ENCODE assay signal across 24 cellular contexts in the genomic region with DNA sequence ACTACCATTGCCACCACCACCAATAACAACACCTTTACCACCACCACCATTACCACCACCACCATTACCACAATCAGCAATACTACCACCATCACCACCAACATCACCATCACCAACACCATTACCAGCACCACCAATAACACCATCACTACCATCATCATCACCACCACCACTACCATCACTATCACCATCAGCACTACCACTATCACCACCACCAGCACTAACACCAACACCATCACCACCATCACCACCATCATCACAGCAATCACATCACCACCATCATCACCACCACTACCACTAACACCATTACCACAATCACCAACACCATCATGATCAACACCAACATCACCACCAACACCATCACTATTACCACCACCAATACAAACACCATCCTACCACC.
"Had no signal": no experiment of that assay in that cellular context is flagged by ENCODE, and none has a peak within 500 bp of the region (broad histone marks: within the 10 kb centered on the region; RNA-seq: fewer than 3 reads in every experiment).

No MANE protein-coding gene starts in this region.

- H3K27me3 ChIP-seq: brain microvascular endothelial cell, SJCRH30 had no signal

- H3K27me3 Mint-ChIP-seq: activated naive CD4-positive, alpha-beta T cell treated with anti-CD3 and anti-CD28 coated beads, Interleukin-2, amount 10 ng/mL, durations not matched to agents 7 days and 5 days; activated naive CD8-positive, alpha-beta T cell had no signal

- ATAC-seq: Panc1 had no signal

- H3K36me3 Mint-ChIP-seq: activated naive CD4-positive, alpha-beta T cell treated with anti-CD3 and anti-CD28 coated beads, Interleukin-2, amount 10 ng/mL, durations not matched to agents 7 days and 5 days; activated naive CD8-positive, alpha-beta T cell had no signal

- DNase-seq: activated CD4-positive, alpha-beta memory T cell treated with anti-CD3 and anti-CD28 coated beads, Interleukin-2, amount 10 ng/mL, durations not matched to agents 7 days and 5 days; activated CD4-positive, alpha-beta T cell treated with anti-CD3 and anti-CD28 coated beads for 1 hour; activated CD4-positive, alpha-beta T cell treated with anti-CD3 and anti-CD28 coated beads for 48 hours; activated CD4-positive, CD25-positive, alpha-beta regulatory T cell; activated naive CD4-positive, alpha-beta T cell treated with anti-CD3 and anti-CD28 coated beads, Interleukin-2, amount 10 ng/mL, durations not matched to agents 7 days and 5 days; activated T-cell treated with anti-CD3 and anti-CD28 coated beads, Interleukin-2, amount 50 U/mL, for 24 hours; amniotic stem cell; aorta; brain microvascular endothelial cell; central memory CD4-positive, alpha-beta T cell; NCI-H1105; NCI-H1417 treated with DMSO at 0.1 percent for 48 hours; NCI-H187 treated with DMSO at 0.1 percent for 48 hours; NCI-H2081; NCI-H345; NCI-H524 treated with DMSO at 0.1 percent for 48 hours; SHP77; SJCRH30; T1000; WERI-Rb-1 had no signal

- H3K4me3 ChIP-seq: SJCRH30, SK-N-MC had no signal

- H3K27ac ChIP-seq: brain microvascular endothelial cell, SJCRH30, SK-N-MC, WERI-Rb-1 had no signal

- H3K4me1 Mint-ChIP-seq: activated CD4-positive, alpha-beta memory T cell treated with anti-CD3 and anti-CD28 coated beads, Interleukin-2, amount 10 ng/mL, durations not matched to agents 7 days and 5 days; activated naive CD4-positive, alpha-beta T cell treated with anti-CD3 and anti-CD28 coated beads, Interleukin-2, amount 10 ng/mL, durations not matched to agents 7 days and 5 days had no signal

- H3K4me1 ChIP-seq: SJCRH30 had no signal

- H3K4me3 Mint-ChIP-seq: activated CD4-positive, alpha-beta memory T cell treated with anti-CD3 and anti-CD28 coated beads, Interleukin-2, amount 10 ng/mL, durations not matched to agents 7 days and 5 days; activated naive CD4-positive, alpha-beta T cell treated with anti-CD3 and anti-CD28 coated beads, Interleukin-2, amount 10 ng/mL, durations not matched to agents 7 days and 5 days; activated naive CD8-positive, alpha-beta T cell; activated T-cell treated with anti-CD3 and anti-CD28 coated beads, Interleukin-2, amount 50 U/mL, for 24 hours had no signal

- H3K9me3 Mint-ChIP-seq: activated CD4-positive, alpha-beta memory T cell treated with anti-CD3 and anti-CD28 coated beads, Interleukin-2, amount 10 ng/mL, durations not matched to agents 7 days and 5 days; activated naive CD4-positive, alpha-beta T cell treated with anti-CD3 and anti-CD28 coated beads, Interleukin-2, amount 10 ng/mL, durations not matched to agents 7 days and 5 days; activated T-cell treated with anti-CD3 and anti-CD28 coated beads, Interleukin-2, amount 50 U/mL, for 24 hours; activated T-helper 2 cell treated with anti-CD3 and anti-CD28 coated beads, Interferon-gamma antibody, Interleukin-2, Interleukin-4, amounts not matched to agents 10 μg/mL and 5 μg/mL and 100 μg/mL, durations not matched to agents 14 hours and 24 hours and 36 hours had no signal

- H3K27ac Mint-ChIP-seq: activated CD4-positive, alpha-beta memory T cell treated with anti-CD3 and anti-CD28 coated beads, Interleukin-2, amount 10 ng/mL, durations not matched to agents 7 days and 5 days; activated naive CD4-positive, alpha-beta T cell treated with anti-CD3 and anti-CD28 coated beads, Interleukin-2, amount 10 ng/mL, durations not matched to agents 7 days and 5 days; activated naive CD8-positive, alpha-beta T cell; activated T-cell treated with anti-CD3 and anti-CD28 coated beads, Interleukin-2, amount 50 U/mL, for 24 hours; activated T-helper 2 cell treated with anti-CD3 and anti-CD28 coated beads, Interferon-gamma antibody, Interleukin-2, Interleukin-4, amounts not matched to agents 10 μg/mL and 5 μg/mL and 100 μg/mL, durations not matched to agents 14 hours and 24 hours and 36 hours had no signal

- H3K9me3 ChIP-seq: SJCRH30 had no signal

- H3K36me3 ChIP-seq: brain microvascular endothelial cell, SJCRH30, WERI-Rb-1 had no signal
